In genomic region chr7:67361150-67361549, GRCh38 we compare ENCODE assay signal across 26 cellular contexts.
"Had no signal": no experiment of that assay in that cellular context is flagged by ENCODE, and none has a peak within 500 bp of the region (broad histone marks: within the 10 kb centered on the region; RNA-seq: fewer than 3 reads in every experiment).

No MANE protein-coding gene starts in this region.

- H3K27me3 Mint-ChIP-seq: stimulated activated naive B cell treated with anti-CD40 and anti-IgM and Interleukin-4, amounts not matched to agents 10 μg/mL and 1 μg/mL and 100 μg/mL, for 72 hours; stimulated activated naive CD8-positive, alpha-beta T cell treated with anti-CD3 and anti-CD28 coated beads, Interleukin-15, Interleukin-2, amounts not matched to agents 100 ng/mL and 50 ng/mL, for 24 hours had no signal

- H3K4me1 Mint-ChIP-seq: nephron; neural progenitor cell; stimulated activated effector memory CD8-positive, alpha-beta T cell treated with anti-CD3 and anti-CD28 coated beads, Interleukin-12 subunit alpha, Interleukin-12 subunit beta, amount 100 ng/mL, for 72 hours; stimulated activated naive B cell treated with anti-CD40 and anti-IgM and Interleukin-4, amounts not matched to agents 10 μg/mL and 1 μg/mL and 100 μg/mL, for 72 hours had no signal

- DNase-seq: natural killer cell; occipital lobe; ovary; right cardiac atrium; right lobe of liver; sigmoid colon; small intestine; stimulated activated CD4-positive, alpha-beta T cell treated with anti-CD3 and anti-CD28 coated beads, Interleukin-15, amount 100 ng/mL, for 24 hours; stimulated activated CD4-positive, alpha-beta T cell treated with anti-CD3 and anti-CD28 coated beads, Interleukin-2, amount 100 ng/mL, for 24 hours; stimulated activated CD4-positive, alpha-beta T cell treated with anti-CD3 and anti-CD28 coated beads, Interleukin-2, amount 100 ng/mL, for 48 hours; stimulated activated CD4-positive, alpha-beta T cell treated with anti-CD3 and anti-CD28 coated beads, Interleukin-4, amount 100 ng/mL, for 24 hours; stimulated activated naive B cell treated with anti-CD40 and anti-IgM and Interleukin-4, amounts not matched to agents 10 μg/mL and 1 μg/mL and 100 μg/mL, for 72 hours; stimulated activated naive CD4-positive, alpha-beta T cell treated with Interleukin-2 at 50 U/mL for 16 hours; stomach; thyroid gland; trophoblast cell; upper lobe of left lung had no signal

- H3K27me3 ChIP-seq: ovary, right lobe of liver, sigmoid colon, thyroid gland, tibial nerve, upper lobe of left lung, vagina had no signal

- ATAC-seq: natural killer cell; right cardiac atrium; right lobe of liver; stimulated activated effector memory CD8-positive, alpha-beta T cell treated with anti-CD3 and anti-CD28 coated beads, Interleukin-12 subunit alpha, Interleukin-12 subunit beta, amount 100 ng/mL, for 72 hours; stimulated activated naive B cell treated with anti-CD40 and anti-IgM and Interleukin-4, amounts not matched to agents 10 μg/mL and 1 μg/mL and 100 μg/mL, for 72 hours had no signal

- H3K36me3 Mint-ChIP-seq: natural killer cell; neural progenitor cell; stimulated activated effector memory CD8-positive, alpha-beta T cell treated with anti-CD3 and anti-CD28 coated beads, Interleukin-12 subunit alpha, Interleukin-12 subunit beta, amount 100 ng/mL, for 72 hours had no signal

- H3K9me3 Mint-ChIP-seq: natural killer cell; stimulated activated effector memory CD8-positive, alpha-beta T cell treated with anti-CD3 and anti-CD28 coated beads, Interleukin-12 subunit alpha, Interleukin-12 subunit beta, amount 100 ng/mL, for 72 hours; stimulated activated naive CD8-positive, alpha-beta T cell treated with anti-CD3 and anti-CD28 coated beads, Interleukin-15, Interleukin-2, amounts not matched to agents 100 ng/mL and 50 ng/mL, for 24 hours had no signal

- H3K9me3 ChIP-seq: ovary, prostate gland, thyroid gland had no signal

- H3K4me1 ChIP-seq: neural progenitor cell, parathyroid adenoma, prostate gland, right lobe of liver, sigmoid colon, thyroid gland, tibial nerve, upper lobe of left lung had no signal

- H3K4me3 ChIP-seq: neural progenitor cell, ovary, prostate gland, right lobe of liver, sigmoid colon, stomach, thoracic aorta, thyroid gland, tibial nerve, upper lobe of left lung, vagina had no signal

- H3K27ac Mint-ChIP-seq: natural killer cell; nephron; neural progenitor cell; stimulated activated effector memory CD8-positive, alpha-beta T cell treated with anti-CD3 and anti-CD28 coated beads, Interleukin-12 subunit alpha, Interleukin-12 subunit beta, amount 100 ng/mL, for 72 hours; stimulated activated naive B cell treated with anti-CD40 and anti-IgM and Interleukin-4, amounts not matched to agents 10 μg/mL and 1 μg/mL and 100 μg/mL, for 72 hours; stimulated activated naive CD8-positive, alpha-beta T cell treated with anti-CD3 and anti-CD28 coated beads, Interleukin-15, Interleukin-2, amounts not matched to agents 100 ng/mL and 50 ng/mL, for 24 hours had no signal

- H3K4me3 Mint-ChIP-seq: natural killer cell; nephron; neural progenitor cell; stimulated activated effector memory CD8-positive, alpha-beta T cell treated with anti-CD3 and anti-CD28 coated beads, Interleukin-12 subunit alpha, Interleukin-12 subunit beta, amount 100 ng/mL, for 72 hours; stimulated activated naive B cell treated with anti-CD40 and anti-IgM and Interleukin-4, amounts not matched to agents 10 μg/mL and 1 μg/mL and 100 μg/mL, for 72 hours; stimulated activated naive CD8-positive, alpha-beta T cell treated with anti-CD3 and anti-CD28 coated beads, Interleukin-15, Interleukin-2, amounts not matched to agents 100 ng/mL and 50 ng/mL, for 24 hours had no signal

- H3K36me3 ChIP-seq: neural progenitor cell, ovary, prostate gland, right lobe of liver, sigmoid colon, thoracic aorta, thyroid gland, upper lobe of left lung had no signal
